Comparison of ENCODE assay signal across 17 cellular contexts in genomic region chr9:21624675-21625477, GRCh38.
"Had no signal": no experiment of that assay in that cellular context is flagged by ENCODE, and none has a peak within 500 bp of the region (broad histone marks: within the 10 kb centered on the region; RNA-seq: fewer than 3 reads in every experiment).

No MANE protein-coding gene starts in this region.

- H3K27ac Mint-ChIP-seq: stimulated activated memory B cell treated with anti-CD40 and anti-IgM and Interleukin-4, amounts not matched to agents 10 μg/mL and 1 μg/mL and 100 μg/mL, for 72 hours; T-cell; type B pancreatic cell had no signal

- H3K36me3 Mint-ChIP-seq: stimulated activated memory B cell treated with anti-CD40 and anti-IgM and Interleukin-4, amounts not matched to agents 10 μg/mL and 1 μg/mL and 100 μg/mL, for 72 hours; type B pancreatic cell had no signal

- H3K9me3 Mint-ChIP-seq: stimulated activated memory B cell treated with anti-CD40 and anti-IgM and Interleukin-4, amounts not matched to agents 10 μg/mL and 1 μg/mL and 100 μg/mL, for 72 hours; type B pancreatic cell had no signal

- H3K4me1 Mint-ChIP-seq: stimulated activated memory B cell treated with anti-CD40 and anti-IgM and Interleukin-4, amounts not matched to agents 10 μg/mL and 1 μg/mL and 100 μg/mL, for 72 hours had no signal

- H3K4me1 ChIP-seq: gastroesophageal sphincter, sigmoid colon had no signal

- H3K36me3 ChIP-seq: gastroesophageal sphincter, sigmoid colon had no signal

- H3K27ac ChIP-seq: coronary artery, epithelial cell of prostate, gastroesophageal sphincter, hepatocyte, sigmoid colon, SK-N-MC had no signal

- H3K4me3 ChIP-seq: coronary artery, gastroesophageal sphincter, hepatocyte, sigmoid colon, SK-N-MC had no signal

- H3K27me3 ChIP-seq: gastroesophageal sphincter, hepatocyte, sigmoid colon had no signal

- H3K4me3 Mint-ChIP-seq: neural crest cell; stimulated activated memory B cell treated with anti-CD40 and anti-IgM and Interleukin-4, amounts not matched to agents 10 μg/mL and 1 μg/mL and 100 μg/mL, for 72 hours; T-cell; type B pancreatic cell had no signal

- H3K9me3 ChIP-seq: sigmoid colon had no signal

- DNase-seq: activated CD4-positive, alpha-beta T cell treated with anti-CD3 and anti-CD28 coated beads for 1 hour; central memory CD4-positive, alpha-beta T cell; effector memory CD4-positive, alpha-beta T cell; kidney glomerular epithelial cell; sigmoid colon; stimulated activated CD4-positive, alpha-beta T cell treated with anti-CD3 and anti-CD28 coated beads, Interleukin-12 subunit alpha, Interleukin-12 subunit beta, amount 100 ng/mL, for 4 hours; T-cell; T1000 had no signal

- ATAC-seq: gastroesophageal sphincter; Right ventricle myocardium inferior; stimulated activated memory B cell treated with anti-CD40 and anti-IgM and Interleukin-4, amounts not matched to agents 10 μg/mL and 1 μg/mL and 100 μg/mL, for 72 hours; T-cell had no signal
